1 cellular context compared by ENCODE assay signal in the genomic region with DNA sequence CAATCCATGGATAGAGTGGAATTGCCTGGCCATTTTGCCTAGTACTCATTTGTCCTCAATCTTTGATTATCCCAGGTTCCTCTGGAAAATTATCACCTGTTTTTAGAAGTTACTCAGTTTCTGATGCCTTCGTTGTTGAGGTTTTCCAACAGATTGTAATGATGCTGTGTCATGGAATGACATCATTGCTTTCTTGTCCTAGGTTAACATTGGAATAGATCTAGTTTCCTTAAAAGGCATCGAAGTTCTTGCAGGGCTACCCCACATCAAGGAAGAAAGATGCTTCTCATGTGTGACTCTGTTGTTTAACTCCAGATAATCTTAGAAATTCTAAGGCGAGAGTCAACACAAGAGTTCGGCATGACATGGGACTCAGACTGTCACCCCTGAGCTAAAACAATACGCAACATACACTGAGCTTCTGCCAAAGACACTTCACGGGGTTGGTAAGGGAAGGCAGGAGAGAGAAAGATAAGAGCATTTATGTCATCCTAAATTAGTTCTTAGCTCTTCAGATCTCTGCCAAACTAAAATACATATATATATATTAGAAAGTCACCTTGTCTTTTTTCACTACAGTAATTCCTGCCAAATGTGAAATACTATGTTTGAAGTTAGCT.
TF ChIP-seq lines count a peak whose summit lies in the region.

No MANE protein-coding gene starts in this region.

TF ChIP-seq in HEK293, 187 proteins besides CTCF, POLR2A, EP300 and RAD21 (continued from another document):
- TF ChIP-seq, protein P1, sequence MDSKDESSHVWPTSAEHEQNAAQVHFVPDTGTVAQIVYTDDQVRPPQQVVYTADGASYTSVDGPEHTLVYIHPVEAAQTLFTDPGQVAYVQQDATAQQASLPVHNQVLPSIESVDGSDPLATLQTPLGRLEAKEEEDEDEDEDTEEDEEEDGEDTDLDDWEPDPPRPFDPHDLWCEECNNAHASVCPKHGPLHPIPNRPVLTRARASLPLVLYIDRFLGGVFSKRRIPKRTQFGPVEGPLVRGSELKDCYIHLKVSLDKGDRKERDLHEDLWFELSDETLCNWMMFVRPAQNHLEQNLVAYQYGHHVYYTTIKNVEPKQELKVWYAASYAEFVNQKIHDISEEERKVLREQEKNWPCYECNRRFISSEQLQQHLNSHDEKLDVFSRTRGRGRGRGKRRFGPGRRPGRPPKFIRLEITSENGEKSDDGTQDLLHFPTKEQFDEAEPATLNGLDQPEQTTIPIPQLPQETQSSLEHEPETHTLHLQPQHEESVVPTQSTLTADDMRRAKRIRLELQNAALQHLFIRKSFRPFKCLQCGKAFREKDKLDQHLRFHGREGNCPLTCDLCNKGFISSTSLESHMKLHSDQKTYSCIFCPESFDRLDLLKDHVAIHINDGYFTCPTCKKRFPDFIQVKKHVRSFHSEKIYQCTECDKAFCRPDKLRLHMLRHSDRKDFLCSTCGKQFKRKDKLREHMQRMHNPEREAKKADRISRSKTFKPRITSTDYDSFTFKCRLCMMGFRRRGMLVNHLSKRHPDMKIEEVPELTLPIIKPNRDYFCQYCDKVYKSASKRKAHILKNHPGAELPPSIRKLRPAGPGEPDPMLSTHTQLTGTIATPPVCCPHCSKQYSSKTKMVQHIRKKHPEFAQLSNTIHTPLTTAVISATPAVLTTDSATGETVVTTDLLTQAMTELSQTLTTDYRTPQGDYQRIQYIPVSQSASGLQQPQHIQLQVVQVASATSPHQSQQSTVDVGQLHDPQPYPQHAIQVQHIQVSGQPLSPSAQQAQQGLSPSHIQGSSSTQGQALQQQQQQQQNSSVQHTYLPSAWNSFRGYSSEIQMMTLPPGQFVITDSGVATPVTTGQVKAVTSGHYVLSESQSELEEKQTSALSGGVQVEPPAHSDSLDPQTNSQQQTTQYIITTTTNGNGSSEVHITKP (tag by site-specific recombination; IDR thresholded peaks at IDR 0.05), result no peak
- TF ChIP-seq ZSCAN30 (tag by site-specific recombination; IDR thresholded peaks at IDR 0.05), result no peak
- TF ChIP-seq ZFP3 (tag by site-specific recombination; IDR thresholded peaks at IDR 0.05; ENCODE audit: low read depth), result no peak
- TF ChIP-seq, protein P2, sequence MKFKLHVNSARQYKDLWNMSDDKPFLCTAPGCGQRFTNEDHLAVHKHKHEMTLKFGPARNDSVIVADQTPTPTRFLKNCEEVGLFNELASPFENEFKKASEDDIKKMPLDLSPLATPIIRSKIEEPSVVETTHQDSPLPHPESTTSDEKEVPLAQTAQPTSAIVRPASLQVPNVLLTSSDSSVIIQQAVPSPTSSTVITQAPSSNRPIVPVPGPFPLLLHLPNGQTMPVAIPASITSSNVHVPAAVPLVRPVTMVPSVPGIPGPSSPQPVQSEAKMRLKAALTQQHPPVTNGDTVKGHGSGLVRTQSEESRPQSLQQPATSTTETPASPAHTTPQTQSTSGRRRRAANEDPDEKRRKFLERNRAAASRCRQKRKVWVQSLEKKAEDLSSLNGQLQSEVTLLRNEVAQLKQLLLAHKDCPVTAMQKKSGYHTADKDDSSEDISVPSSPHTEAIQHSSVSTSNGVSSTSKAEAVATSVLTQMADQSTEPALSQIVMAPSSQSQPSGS (tag by site-specific recombination; IDR thresholded peaks at IDR 0.05; ENCODE audit: low read depth), result peak; percentile 54; the same call in 1 of the 2 replicates
